ENCODE assay signal across 8 cellular contexts in genomic region chr1:146369940-146370339, GRCh38.
DNase-seq lines count a peak whose midpoint lies in the region; ATAC-seq, FAIRE-seq and TF ChIP-seq lines count a peak whose summit lies in the region.
"Not testable (repeated sequence)": the region's sequence is repeated elsewhere in the genome, so short reads cannot be mapped to it uniquely, and the experiment has no call there.

No MANE protein-coding gene starts in this region.

- not testable (repeated sequence) for H3K4me1 Mint-ChIP-seq in T-cell

- not testable (repeated sequence) for H3K36me3 Mint-ChIP-seq in T-cell

- intact Hi-C loops in kidney (cut with DNase I); prostate gland (cut with DNase I): not testable (repeated sequence)

- peak overlapping the region; percentile 40 for H3K4me3 ChIP-seq in effector memory CD4-positive, alpha-beta T cell (ENCODE audit: insufficient read depth, low read depth, low read length, poor library complexity, severe bottlenecking)
- H3K4me3 ChIP-seq in kidney (ENCODE audit: low read length in 2 of 2) (peak overlapping the region; percentile 14 to 46), prostate gland (peak overlapping the region; percentile 16 to 17)

- DNase-seq in Caki2 (ENCODE audit: low read depth) (peak; percentile 83), NCI-H1105 treated with DMSO at 0.1 percent for 48 hours (lab: John Stamatoyannopoulos, UW) (peak; percentile 74), T-cell (peak in 31 of 34 experiments; percentile 8 to 55 (median 30)), kidney (peak; percentile 66), prostate gland (ENCODE audit: low spot score) (peak; percentile 37)
- DNase-seq in activated T-helper 9 cell treated with anti-CD3 and anti-CD28 coated beads, Interleukin-2, amount 50 U/mL, for 16 hours (ENCODE audit: low read depth) = peak; percentile 30
- peak; percentile 33 to 42 (median 42) for DNase-seq in effector memory CD4-positive, alpha-beta T cell
- DNase-seq in stimulated activated naive CD4-positive, alpha-beta T cell (lab: John Stamatoyannopoulos, UW) = peak; percentile 24 to 75 (median 42)

- H3K27ac ChIP-seq in effector memory CD4-positive, alpha-beta T cell (ENCODE audit: insufficient read depth, low read length, poor library complexity, severe bottlenecking) = peak overlapping the region; percentile 58
- not testable (repeated sequence) for H3K27ac ChIP-seq in kidney (ENCODE audit: low read depth in 2 of 2, low read length in 2 of 2)
- peak overlapping the region; percentile 68 to 79 for H3K27ac ChIP-seq in prostate gland

- in situ Hi-C loops in Caki2 (cut with HindIII; ENCODE audit: low pct_unique_long_range_greater_than_20kb, low sequenced_read_pairs) = not testable (repeated sequence)

- not testable (repeated sequence) for ATAC-seq in T-cell (replicated peaks in 1 of 4)

- WGBS in prostate gland = 0% methylated on average over 14 of the region's 23 CpGs

- TF ChIP-seq CTCF in kidney (IDR thresholded peaks at IDR 0.05; ENCODE audit: borderline replicate concordance, extremely low read depth, insufficient read depth); prostate gland (IDR thresholded peaks at IDR 0.05): not testable (repeated sequence)

- not testable (repeated sequence) for H3K27me3 Mint-ChIP-seq in T-cell

- not testable (repeated sequence) for H3K36me3 ChIP-seq in effector memory CD4-positive, alpha-beta T cell (ENCODE audit: control insufficient read depth, insufficient read depth, low read length); kidney (ENCODE audit: control insufficient read depth in 1 of 2, insufficient read depth in 2 of 2, low read length in 2 of 2); prostate gland

- not testable (repeated sequence) for H3K4me1 ChIP-seq in effector memory CD4-positive, alpha-beta T cell (ENCODE audit: control insufficient read depth, insufficient read depth, low read length, poor library complexity, severe bottlenecking); kidney (ENCODE audit: control insufficient read depth in 1 of 2, insufficient read depth in 1 of 2, low read depth in 1 of 2, low read length in 2 of 2); prostate gland (replicated peaks)

- H3K27ac Mint-ChIP-seq in T-cell = peak overlapping the region; percentile 91 to 95

- not testable (repeated sequence) for H3K9me3 ChIP-seq in effector memory CD4-positive, alpha-beta T cell (ENCODE audit: control insufficient read depth, low read length); kidney (ENCODE audit: control insufficient read depth in 1 of 2, low read length in 2 of 2); prostate gland

- H3K9me3 Mint-ChIP-seq in T-cell = not testable (repeated sequence)

- CTCF ChIA-PET in T-cell (lab: Charles Lee) = not testable (repeated sequence)

- H3K27me3 ChIP-seq in effector memory CD4-positive, alpha-beta T cell (replicated peaks; ENCODE audit: control insufficient read depth, insufficient read depth, low read length, poor library complexity, severe bottlenecking); prostate gland (replicated peaks; ENCODE audit: insufficient read depth): not testable (repeated sequence)

- H3K9ac ChIP-seq in kidney (ENCODE audit: low read length in 2 of 2) = not testable (repeated sequence)

- POLR2A ChIA-PET in T-cell (lab: Charles Lee) = not testable (repeated sequence)

- H3K4me3 Mint-ChIP-seq in T-cell = peak overlapping the region; percentile 77 to 88 (median 82)

- TF ChIP-seq POLR2A in prostate gland (IDR thresholded peaks at IDR 0.05) = not testable (repeated sequence)

- FAIRE-seq in kidney (lab: Jason Lieb, UNC) = not testable (repeated sequence)

Comparison
In these comparisons a context has a peak if more than half of its experiments do, and no peak if none do; other contexts are left out.
1. DNase-seq: peak in every context shown above with its lines; median percentile 83 in Caki2; 74 in NCI-H1105 treated with DMSO at 0.1 percent for 48 hours; 66 in kidney; 42 in stimulated activated naive CD4-positive, alpha-beta T cell; 42 in effector memory CD4-positive, alpha-beta T cell; 37 in prostate gland; 30 in T-cell; 30 in activated T-helper 9 cell treated with anti-CD3 and anti-CD28 coated beads, Interleukin-2, amount 50 U/mL, for 16 hours.